ENCODE assay signal across 1 cellular context in the genomic region with DNA sequence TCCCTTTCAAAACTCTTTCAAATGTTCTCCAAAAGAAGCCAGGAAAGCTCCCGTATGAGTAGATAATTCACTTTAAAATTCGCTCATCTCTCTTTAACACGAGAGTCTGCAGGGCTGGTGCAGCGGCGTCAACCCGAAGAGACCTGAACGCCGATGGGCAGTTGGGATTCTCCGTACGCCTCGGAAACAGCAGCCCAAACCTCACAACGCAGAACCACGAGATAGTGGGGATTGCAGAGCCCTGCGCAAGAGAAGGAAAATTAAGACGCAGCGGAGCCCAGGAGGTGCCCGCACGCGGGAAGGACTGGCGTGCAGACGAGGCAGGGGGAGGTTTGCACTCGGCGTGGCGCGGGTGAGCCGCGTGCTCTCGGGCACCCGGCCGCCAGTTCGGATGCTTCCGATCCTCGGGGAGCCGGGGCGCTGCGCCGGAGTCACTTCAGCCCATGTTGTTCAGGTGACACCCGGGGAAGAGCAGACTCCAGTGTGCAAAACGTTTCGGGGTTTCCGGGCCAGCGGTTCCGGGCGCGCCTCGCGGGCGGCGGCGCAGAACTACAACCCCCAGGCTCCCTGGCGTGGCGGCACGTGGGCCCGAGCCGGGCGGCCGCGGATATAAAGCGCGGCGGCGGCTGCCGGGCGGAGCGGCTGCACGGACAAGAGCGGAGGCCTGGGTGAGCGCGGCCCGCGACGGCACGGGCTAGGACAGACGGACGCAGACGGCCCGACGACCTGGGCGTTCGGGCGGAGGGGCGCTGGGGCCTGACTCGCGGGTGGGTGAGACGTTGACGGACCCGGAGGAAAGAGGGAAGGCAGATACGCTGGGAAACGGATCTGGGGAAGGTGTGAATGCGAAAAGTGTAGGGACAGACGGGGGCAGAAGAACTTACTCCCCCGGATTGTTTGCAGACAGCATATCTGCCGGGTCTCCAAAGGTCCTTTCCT.
TF ChIP-seq lines count a peak whose summit lies in the region.

A gene with protein sequence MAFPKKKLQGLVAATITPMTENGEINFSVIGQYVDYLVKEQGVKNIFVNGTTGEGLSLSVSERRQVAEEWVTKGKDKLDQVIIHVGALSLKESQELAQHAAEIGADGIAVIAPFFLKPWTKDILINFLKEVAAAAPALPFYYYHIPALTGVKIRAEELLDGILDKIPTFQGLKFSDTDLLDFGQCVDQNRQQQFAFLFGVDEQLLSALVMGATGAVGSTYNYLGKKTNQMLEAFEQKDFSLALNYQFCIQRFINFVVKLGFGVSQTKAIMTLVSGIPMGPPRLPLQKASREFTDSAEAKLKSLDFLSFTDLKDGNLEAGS (plus strand): TSS at position 636 of the 939 bp plus-strand sequence. CDS start 4,599 bp downstream, outside the sequence.

TF ChIP-seq in GM12878, 131 proteins besides CTCF, POLR2A, EP300 and RAD21 (continued from another document and continues in another):
- TF ChIP-seq, protein P1, sequence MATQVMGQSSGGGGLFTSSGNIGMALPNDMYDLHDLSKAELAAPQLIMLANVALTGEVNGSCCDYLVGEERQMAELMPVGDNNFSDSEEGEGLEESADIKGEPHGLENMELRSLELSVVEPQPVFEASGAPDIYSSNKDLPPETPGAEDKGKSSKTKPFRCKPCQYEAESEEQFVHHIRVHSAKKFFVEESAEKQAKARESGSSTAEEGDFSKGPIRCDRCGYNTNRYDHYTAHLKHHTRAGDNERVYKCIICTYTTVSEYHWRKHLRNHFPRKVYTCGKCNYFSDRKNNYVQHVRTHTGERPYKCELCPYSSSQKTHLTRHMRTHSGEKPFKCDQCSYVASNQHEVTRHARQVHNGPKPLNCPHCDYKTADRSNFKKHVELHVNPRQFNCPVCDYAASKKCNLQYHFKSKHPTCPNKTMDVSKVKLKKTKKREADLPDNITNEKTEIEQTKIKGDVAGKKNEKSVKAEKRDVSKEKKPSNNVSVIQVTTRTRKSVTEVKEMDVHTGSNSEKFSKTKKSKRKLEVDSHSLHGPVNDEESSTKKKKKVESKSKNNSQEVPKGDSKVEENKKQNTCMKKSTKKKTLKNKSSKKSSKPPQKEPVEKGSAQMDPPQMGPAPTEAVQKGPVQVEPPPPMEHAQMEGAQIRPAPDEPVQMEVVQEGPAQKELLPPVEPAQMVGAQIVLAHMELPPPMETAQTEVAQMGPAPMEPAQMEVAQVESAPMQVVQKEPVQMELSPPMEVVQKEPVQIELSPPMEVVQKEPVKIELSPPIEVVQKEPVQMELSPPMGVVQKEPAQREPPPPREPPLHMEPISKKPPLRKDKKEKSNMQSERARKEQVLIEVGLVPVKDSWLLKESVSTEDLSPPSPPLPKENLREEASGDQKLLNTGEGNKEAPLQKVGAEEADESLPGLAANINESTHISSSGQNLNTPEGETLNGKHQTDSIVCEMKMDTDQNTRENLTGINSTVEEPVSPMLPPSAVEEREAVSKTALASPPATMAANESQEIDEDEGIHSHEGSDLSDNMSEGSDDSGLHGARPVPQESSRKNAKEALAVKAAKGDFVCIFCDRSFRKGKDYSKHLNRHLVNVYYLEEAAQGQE (IDR thresholded peaks at IDR 0.05; ENCODE audit: low read depth, low read length): no peak
- TF ChIP-seq CBX5 (IDR thresholded peaks at IDR 0.05; ENCODE audit: low read depth): peak; percentile 51; the same call in 1 of the 2 replicates
- no peak for TF ChIP-seq ZSCAN29 (IDR thresholded peaks at IDR 0.05)
- TF ChIP-seq KAT2A (conservative IDR thresholded peaks at IDR 0.05; ENCODE audit: control insufficient read depth, low read depth, low read length): no peak
- TF ChIP-seq IRF4 (IDR thresholded peaks at IDR 0.05; ENCODE audit: low read depth, low read length): no peak
- TF ChIP-seq POU2F2 (IDR thresholded peaks at IDR 0.05; ENCODE audit: borderline replicate concordance, low read depth, low read length): peak; percentile 55; the same call in 1 of the 3 replicates
- no peak for TF ChIP-seq FOS (IDR thresholded peaks at IDR 0.05; ENCODE audit: borderline replicate concordance, extremely low read depth, insufficient read length)
- no peak for TF ChIP-seq TBL1XR1 (IDR thresholded peaks at IDR 0.05; ENCODE audit: low read depth, low read length)
- TF ChIP-seq CREB1 (IDR thresholded peaks at IDR 0.05; ENCODE audit: low read depth): peak; percentile 66; the same call in 1 of the 2 replicates
- peak; percentile 77; the same call in 1 of the 2 replicates for TF ChIP-seq RB1 (IDR thresholded peaks at IDR 0.05; ENCODE audit: borderline replicate concordance)
- TF ChIP-seq, protein P2, sequence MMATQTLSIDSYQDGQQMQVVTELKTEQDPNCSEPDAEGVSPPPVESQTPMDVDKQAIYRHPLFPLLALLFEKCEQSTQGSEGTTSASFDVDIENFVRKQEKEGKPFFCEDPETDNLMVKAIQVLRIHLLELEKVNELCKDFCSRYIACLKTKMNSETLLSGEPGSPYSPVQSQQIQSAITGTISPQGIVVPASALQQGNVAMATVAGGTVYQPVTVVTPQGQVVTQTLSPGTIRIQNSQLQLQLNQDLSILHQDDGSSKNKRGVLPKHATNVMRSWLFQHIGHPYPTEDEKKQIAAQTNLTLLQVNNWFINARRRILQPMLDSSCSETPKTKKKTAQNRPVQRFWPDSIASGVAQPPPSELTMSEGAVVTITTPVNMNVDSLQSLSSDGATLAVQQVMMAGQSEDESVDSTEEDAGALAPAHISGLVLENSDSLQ (IDR thresholded peaks at IDR 0.05): no peak
- peak; percentile 40; the same call in 1 of the 2 replicates for TF ChIP-seq RUNX3 (IDR thresholded peaks at IDR 0.05; ENCODE audit: low read length)
- no peak for TF ChIP-seq RFX5 (IDR thresholded peaks at IDR 0.05; ENCODE audit: low read depth, low read length)
- TF ChIP-seq BMI1 (IDR thresholded peaks at IDR 0.05; ENCODE audit: borderline replicate concordance): peak; percentile 60; the same call in 1 of the 2 replicates
- no peak for TF ChIP-seq ESRRA (IDR thresholded peaks at IDR 0.05; ENCODE audit: low read length)
- TF ChIP-seq CHD1 (IDR thresholded peaks at IDR 0.05; ENCODE audit: low read depth, low read length): no peak
- TF ChIP-seq ZNF24 (IDR thresholded peaks at IDR 0.05): 0 out of 2 replicates have a peak, but pooled peaks have one; percentile 27
- TF ChIP-seq, protein P3, sequence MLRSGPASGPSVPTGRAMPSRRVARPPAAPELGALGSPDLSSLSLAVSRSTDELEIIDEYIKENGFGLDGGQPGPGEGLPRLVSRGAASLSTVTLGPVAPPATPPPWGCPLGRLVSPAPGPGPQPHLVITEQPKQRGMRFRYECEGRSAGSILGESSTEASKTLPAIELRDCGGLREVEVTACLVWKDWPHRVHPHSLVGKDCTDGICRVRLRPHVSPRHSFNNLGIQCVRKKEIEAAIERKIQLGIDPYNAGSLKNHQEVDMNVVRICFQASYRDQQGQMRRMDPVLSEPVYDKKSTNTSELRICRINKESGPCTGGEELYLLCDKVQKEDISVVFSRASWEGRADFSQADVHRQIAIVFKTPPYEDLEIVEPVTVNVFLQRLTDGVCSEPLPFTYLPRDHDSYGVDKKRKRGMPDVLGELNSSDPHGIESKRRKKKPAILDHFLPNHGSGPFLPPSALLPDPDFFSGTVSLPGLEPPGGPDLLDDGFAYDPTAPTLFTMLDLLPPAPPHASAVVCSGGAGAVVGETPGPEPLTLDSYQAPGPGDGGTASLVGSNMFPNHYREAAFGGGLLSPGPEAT (IDR thresholded peaks at IDR 0.05; ENCODE audit: low read depth): no peak
- TF ChIP-seq FOXM1 (IDR thresholded peaks at IDR 0.05; ENCODE audit: low read depth, low read length): no peak
- TF ChIP-seq ZZZ3 (IDR thresholded peaks at IDR 0.05; ENCODE audit: control insufficient read depth, insufficient read length, low read depth): no peak
- peak; percentile 50; the same call in 1 of the 2 replicates for TF ChIP-seq NR2C1 (IDR thresholded peaks at IDR 0.05)
- TF ChIP-seq STAT3 (IDR thresholded peaks at IDR 0.05; ENCODE audit: low read depth, low read length): no peak
- no peak for TF ChIP-seq EZH2 (IDR thresholded peaks at IDR 0.05; ENCODE audit: borderline replicate concordance, control insufficient read depth, low read depth, low read length)
- no peak for TF ChIP-seq SP1 (IDR thresholded peaks at IDR 0.05; ENCODE audit: low read depth, low read length)
- no peak for TF ChIP-seq CBX3 (IDR thresholded peaks at IDR 0.05; ENCODE audit: borderline replicate concordance, low read depth)
- TF ChIP-seq, protein P4, sequence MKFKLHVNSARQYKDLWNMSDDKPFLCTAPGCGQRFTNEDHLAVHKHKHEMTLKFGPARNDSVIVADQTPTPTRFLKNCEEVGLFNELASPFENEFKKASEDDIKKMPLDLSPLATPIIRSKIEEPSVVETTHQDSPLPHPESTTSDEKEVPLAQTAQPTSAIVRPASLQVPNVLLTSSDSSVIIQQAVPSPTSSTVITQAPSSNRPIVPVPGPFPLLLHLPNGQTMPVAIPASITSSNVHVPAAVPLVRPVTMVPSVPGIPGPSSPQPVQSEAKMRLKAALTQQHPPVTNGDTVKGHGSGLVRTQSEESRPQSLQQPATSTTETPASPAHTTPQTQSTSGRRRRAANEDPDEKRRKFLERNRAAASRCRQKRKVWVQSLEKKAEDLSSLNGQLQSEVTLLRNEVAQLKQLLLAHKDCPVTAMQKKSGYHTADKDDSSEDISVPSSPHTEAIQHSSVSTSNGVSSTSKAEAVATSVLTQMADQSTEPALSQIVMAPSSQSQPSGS (IDR thresholded peaks at IDR 0.05; ENCODE audit: low read length): no peak
- TF ChIP-seq TARDBP (IDR thresholded peaks at IDR 0.05; ENCODE audit: borderline replicate concordance): peak; percentile 57; the same call in 1 of the 2 replicates
- TF ChIP-seq, protein P5, sequence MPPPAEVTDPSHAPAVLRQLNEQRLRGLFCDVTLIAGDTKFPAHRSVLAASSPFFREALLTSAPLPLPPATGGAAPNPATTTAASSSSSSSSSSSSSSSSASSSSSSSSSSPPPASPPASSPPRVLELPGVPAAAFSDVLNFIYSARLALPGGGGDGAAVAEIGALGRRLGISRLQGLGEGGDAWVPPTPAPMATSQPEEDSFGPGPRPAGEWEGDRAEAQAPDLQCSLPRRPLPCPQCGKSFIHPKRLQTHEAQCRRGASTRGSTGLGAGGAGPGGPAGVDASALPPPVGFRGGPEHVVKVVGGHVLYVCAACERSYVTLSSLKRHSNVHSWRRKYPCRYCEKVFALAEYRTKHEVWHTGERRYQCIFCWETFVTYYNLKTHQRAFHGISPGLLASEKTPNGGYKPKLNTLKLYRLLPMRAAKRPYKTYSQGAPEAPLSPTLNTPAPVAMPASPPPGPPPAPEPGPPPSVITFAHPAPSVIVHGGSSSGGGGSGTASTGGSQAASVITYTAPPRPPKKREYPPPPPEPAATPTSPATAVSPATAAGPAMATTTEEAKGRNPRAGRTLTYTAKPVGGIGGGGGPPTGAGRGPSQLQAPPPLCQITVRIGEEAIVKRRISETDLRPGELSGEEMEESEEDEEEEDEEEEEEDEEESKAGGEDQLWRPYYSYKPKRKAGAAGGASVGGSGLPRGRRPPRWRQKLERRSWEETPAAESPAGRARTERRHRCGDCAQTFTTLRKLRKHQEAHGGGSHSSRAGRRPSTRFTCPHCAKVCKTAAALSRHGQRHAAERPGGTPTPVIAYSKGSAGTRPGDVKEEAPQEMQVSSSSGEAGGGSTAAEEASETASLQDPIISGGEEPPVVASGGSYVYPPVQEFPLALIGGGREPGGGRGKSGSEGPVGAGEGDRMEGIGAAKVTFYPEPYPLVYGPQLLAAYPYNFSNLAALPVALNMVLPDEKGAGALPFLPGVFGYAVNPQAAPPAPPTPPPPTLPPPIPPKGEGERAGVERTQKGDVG (CRISPR knock-in tag; IDR thresholded peaks at IDR 0.05): no peak
- no peak for TF ChIP-seq CBFB (IDR thresholded peaks at IDR 0.05; ENCODE audit: low read depth)
- TF ChIP-seq, protein P6, sequence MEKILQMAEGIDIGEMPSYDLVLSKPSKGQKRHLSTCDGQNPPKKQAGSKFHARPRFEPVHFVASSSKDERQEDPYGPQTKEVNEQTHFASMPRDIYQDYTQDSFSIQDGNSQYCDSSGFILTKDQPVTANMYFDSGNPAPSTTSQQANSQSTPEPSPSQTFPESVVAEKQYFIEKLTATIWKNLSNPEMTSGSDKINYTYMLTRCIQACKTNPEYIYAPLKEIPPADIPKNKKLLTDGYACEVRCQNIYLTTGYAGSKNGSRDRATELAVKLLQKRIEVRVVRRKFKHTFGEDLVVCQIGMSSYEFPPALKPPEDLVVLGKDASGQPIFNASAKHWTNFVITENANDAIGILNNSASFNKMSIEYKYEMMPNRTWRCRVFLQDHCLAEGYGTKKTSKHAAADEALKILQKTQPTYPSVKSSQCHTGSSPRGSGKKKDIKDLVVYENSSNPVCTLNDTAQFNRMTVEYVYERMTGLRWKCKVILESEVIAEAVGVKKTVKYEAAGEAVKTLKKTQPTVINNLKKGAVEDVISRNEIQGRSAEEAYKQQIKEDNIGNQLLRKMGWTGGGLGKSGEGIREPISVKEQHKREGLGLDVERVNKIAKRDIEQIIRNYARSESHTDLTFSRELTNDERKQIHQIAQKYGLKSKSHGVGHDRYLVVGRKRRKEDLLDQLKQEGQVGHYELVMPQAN (conservative IDR thresholded peaks at IDR 0.05): peak; percentile 70; the same call in 1 of the 2 replicates
- TF ChIP-seq, protein P7, sequence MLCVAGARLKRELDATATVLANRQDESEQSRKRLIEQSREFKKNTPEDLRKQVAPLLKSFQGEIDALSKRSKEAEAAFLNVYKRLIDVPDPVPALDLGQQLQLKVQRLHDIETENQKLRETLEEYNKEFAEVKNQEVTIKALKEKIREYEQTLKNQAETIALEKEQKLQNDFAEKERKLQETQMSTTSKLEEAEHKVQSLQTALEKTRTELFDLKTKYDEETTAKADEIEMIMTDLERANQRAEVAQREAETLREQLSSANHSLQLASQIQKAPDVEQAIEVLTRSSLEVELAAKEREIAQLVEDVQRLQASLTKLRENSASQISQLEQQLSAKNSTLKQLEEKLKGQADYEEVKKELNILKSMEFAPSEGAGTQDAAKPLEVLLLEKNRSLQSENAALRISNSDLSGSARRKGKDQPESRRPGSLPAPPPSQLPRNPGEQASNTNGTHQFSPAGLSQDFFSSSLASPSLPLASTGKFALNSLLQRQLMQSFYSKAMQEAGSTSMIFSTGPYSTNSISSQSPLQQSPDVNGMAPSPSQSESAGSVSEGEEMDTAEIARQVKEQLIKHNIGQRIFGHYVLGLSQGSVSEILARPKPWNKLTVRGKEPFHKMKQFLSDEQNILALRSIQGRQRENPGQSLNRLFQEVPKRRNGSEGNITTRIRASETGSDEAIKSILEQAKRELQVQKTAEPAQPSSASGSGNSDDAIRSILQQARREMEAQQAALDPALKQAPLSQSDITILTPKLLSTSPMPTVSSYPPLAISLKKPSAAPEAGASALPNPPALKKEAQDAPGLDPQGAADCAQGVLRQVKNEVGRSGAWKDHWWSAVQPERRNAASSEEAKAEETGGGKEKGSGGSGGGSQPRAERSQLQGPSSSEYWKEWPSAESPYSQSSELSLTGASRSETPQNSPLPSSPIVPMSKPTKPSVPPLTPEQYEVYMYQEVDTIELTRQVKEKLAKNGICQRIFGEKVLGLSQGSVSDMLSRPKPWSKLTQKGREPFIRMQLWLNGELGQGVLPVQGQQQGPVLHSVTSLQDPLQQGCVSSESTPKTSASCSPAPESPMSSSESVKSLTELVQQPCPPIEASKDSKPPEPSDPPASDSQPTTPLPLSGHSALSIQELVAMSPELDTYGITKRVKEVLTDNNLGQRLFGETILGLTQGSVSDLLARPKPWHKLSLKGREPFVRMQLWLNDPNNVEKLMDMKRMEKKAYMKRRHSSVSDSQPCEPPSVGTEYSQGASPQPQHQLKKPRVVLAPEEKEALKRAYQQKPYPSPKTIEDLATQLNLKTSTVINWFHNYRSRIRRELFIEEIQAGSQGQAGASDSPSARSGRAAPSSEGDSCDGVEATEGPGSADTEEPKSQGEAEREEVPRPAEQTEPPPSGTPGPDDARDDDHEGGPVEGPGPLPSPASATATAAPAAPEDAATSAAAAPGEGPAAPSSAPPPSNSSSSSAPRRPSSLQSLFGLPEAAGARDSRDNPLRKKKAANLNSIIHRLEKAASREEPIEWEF (IDR thresholded peaks at IDR 0.05; ENCODE audit: insufficient replicate concordance, low read depth, low read length): no peak
